Comparison of ENCODE assay signal across 10 cellular contexts in the genomic region with DNA sequence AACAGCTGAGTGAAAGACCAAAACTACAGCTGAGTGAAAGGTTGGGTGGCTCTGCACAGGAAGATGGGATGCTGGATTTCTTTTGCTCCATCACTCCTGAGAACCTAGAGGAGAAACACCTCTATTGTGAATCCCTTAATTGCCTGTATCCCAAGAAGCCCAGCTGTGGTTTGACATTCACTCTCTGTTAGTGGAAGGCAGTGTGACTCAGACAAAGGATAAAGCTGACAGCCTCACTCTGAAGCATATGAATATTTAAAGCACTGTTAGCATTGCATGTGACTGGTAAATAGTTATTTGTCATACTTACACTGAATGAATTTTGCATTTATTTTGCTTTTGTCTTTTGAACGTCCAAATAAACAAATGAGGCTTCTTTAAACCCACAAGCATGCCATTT.
DNase-seq lines count a peak whose midpoint lies in the region; TF ChIP-seq lines count a peak whose summit lies in the region.
"Had no signal": no experiment of that assay in that cellular context is flagged by ENCODE, and none has a peak within 500 bp of the region (broad histone marks: within the 10 kb centered on the region; RNA-seq: fewer than 3 reads in every experiment).

No MANE protein-coding gene starts in this region.

- DNase-seq in H4 (ENCODE audit: low spot score) (peak; percentile 43), SW480 (ENCODE audit: low spot score) (peak; percentile 21), fibroblast of pulmonary artery (ENCODE audit: low read depth) (peak; percentile 45), renal cortical epithelial cell (ENCODE audit: low read depth) (peak; percentile 33), NCI-H345 (lab: John Stamatoyannopoulos, UW) (no peak), hepatic stellate cell (ENCODE audit: low spot score) (no peak), NCI-H2029 treated with DMSO at 0.1 percent for 48 hours (lab: John Stamatoyannopoulos, UW) (no peak)
- no peak for DNase-seq in stimulated activated CD4-positive, alpha-beta T cell treated with anti-CD3 and anti-CD28 coated beads, Interleukin-4, amount 100 ng/mL, for 24 hours
- DNase-seq: glutamatergic neuron, NCI-H524 had no signal

- no peak for TF ChIP-seq CTCF in fibroblast of pulmonary artery (IDR thresholded peaks at IDR 0.05; ENCODE audit: low read length, missing control alignments)

- H3K4me3 ChIP-seq in fibroblast of pulmonary artery (replicated peaks; ENCODE audit: low read depth, low read length) = no peak overlapping the region

Comparison
In these comparisons a context has a peak if more than half of its experiments do, and no peak if none do; other contexts are left out.
1. DNase-seq: peak in H4 (single experiment), SW480 (single experiment), fibroblast of pulmonary artery (single experiment) and renal cortical epithelial cell (single experiment); none in NCI-H345 (single experiment), stimulated activated CD4-positive, alpha-beta T cell treated with anti-CD3 and anti-CD28 coated beads, Interleukin-4, amount 100 ng/mL, for 24 hours (single experiment), hepatic stellate cell (single experiment) and NCI-H2029 treated with DMSO at 0.1 percent for 48 hours (single experiment).